9 cellular contexts compared by ENCODE assay signal in the genomic region with DNA sequence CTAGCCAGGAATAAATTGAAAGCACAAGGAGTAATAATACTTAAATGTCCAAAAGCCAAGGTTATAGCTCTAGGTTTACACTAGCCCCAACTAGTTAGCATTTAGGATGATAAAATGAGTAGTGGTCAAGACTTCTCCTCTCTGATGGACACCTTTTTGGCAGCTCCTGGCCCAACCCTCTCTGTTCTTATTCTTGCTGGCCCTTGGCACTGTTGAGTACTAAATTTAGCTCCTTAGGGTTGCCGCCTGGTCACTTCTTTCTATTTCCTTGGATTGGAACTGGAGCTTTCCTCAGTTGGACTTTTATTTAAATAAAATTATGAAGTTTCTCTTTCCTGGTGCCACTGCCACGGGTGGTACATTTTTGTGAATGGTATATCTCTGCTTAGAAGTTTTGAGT. TPM values are rescaled to one million over a fixed set of nuclear protein-coding genes. Genes with fewer than 3 reads are reported as not detected.
DNase-seq lines count a peak whose midpoint lies in the region; ATAC-seq and TF ChIP-seq lines count a peak whose summit lies in the region.
"Had no signal": no experiment of that assay in that cellular context is flagged by ENCODE, and none has a peak within 500 bp of the region (broad histone marks: within the 10 kb centered on the region; RNA-seq: fewer than 3 reads in every experiment).

No MANE protein-coding gene starts in this region.

- intact Hi-C loops in CD14-positive monocyte (cut with micrococcal nuclease): no loop called here
- intact Hi-C loops in OCI-LY7 (cut with micrococcal nuclease; ENCODE audit: unreplicated experiment): loop anchor here (2.0 kb wide), 1 partner anchor 27 kb away; a partner anchor contains a TSS

- peaks cover 4 to 15% of the 10 kb centered on the region in 2 donors for H3K36me3 Mint-ChIP-seq in CD14-positive monocyte
- peaks cover 8% of the 10 kb centered on the region for H3K36me3 Mint-ChIP-seq in endothelial cell (ENCODE audit: low read depth, unreplicated experiment)
- H3K36me3 Mint-ChIP-seq in neural progenitor cell: peaks cover 14% of the 10 kb centered on the region

- H3K27ac ChIP-seq in OCI-LY7 (ENCODE audit: low read depth, low read length, poor library complexity, severe bottlenecking) (peak overlapping the region; percentile 29), neural progenitor cell (peak overlapping the region; percentile 74)

- peaks cover 67% of the 10 kb centered on the region for H3K4me1 Mint-ChIP-seq in CD14-positive monocyte
- H3K4me1 Mint-ChIP-seq in endothelial cell (ENCODE audit: unreplicated experiment): peaks cover 68% of the 10 kb centered on the region
- H3K4me1 Mint-ChIP-seq in neural progenitor cell: peaks cover 64% of the 10 kb centered on the region

- peak overlapping the region; percentile 34 for H3K4me3 ChIP-seq in OCI-LY7 (ENCODE audit: low read depth, low read length, poor library complexity, severe bottlenecking)
- H3K4me3 ChIP-seq in neural progenitor cell: peak overlapping the region; percentile 34
- H3K4me3 ChIP-seq: thyroid gland had no signal

- H3K4me3 Mint-ChIP-seq in CD14-positive monocyte: no peak overlapping the region
- peak overlapping the region; percentile 81 for H3K4me3 Mint-ChIP-seq in endothelial cell (ENCODE audit: unreplicated experiment)
- H3K4me3 Mint-ChIP-seq in neural progenitor cell: peak overlapping the region; percentile 31

- H3K36me3 ChIP-seq in OCI-LY7 (ENCODE audit: insufficient read depth, low read length): peaks cover 45% of the 10 kb centered on the region
- no peaks in the 10 kb centered on the region for H3K36me3 ChIP-seq in neural progenitor cell
- H3K36me3 ChIP-seq: thyroid gland had no signal

- no peaks in the 10 kb centered on the region for H3K27me3 ChIP-seq in neural progenitor cell
- H3K27me3 ChIP-seq: thyroid gland had no signal

- no TSS peak for BruUV-seq in OCI-LY7 (replicated peaks; lab: Mats Ljungman, UMichigan)

- peaks cover 97% of the 10 kb centered on the region for H3K79me2 ChIP-seq in OCI-LY7 (ENCODE audit: insufficient read depth, low read depth, low read length)
- peaks cover 100% of the 10 kb centered on the region for H3K79me2 ChIP-seq in neural progenitor cell (ENCODE audit: low read depth)

- no peaks in the 10 kb centered on the region for H3K9me3 ChIP-seq in OCI-LY7 (ENCODE audit: low read length)
- H3K9me3 ChIP-seq in neural progenitor cell (ENCODE audit: low read depth): no peaks in the 10 kb centered on the region
- H3K9me3 ChIP-seq: thyroid gland had no signal

- no peak overlapping the region for H2AFZ ChIP-seq in OCI-LY7 (ENCODE audit: low read length)
- H2AFZ ChIP-seq in neural progenitor cell (replicated peaks): no peak overlapping the region

- H4K20me1 ChIP-seq in OCI-LY7 (ENCODE audit: insufficient read depth, low read length) (peaks cover 34% of the 10 kb centered on the region), neural progenitor cell (ENCODE audit: low read depth) (peaks cover 100% of the 10 kb centered on the region)

- H3K27ac Mint-ChIP-seq in CD14-positive monocyte (peak overlapping the region in 4 of 7 donors; percentile 3 to 84 (median 55)), endothelial cell (ENCODE audit: unreplicated experiment) (peak overlapping the region; percentile 98), neural progenitor cell (no peak overlapping the region)

- TF ChIP-seq CTCF in CD14-positive monocyte (IDR thresholded peaks at IDR 0.05) (no peak), OCI-LY7 (conservative IDR thresholded peaks at IDR 0.05; ENCODE audit: low read length) (no peak), endothelial cell (IDR thresholded peaks at IDR 0.05; ENCODE audit: unreplicated experiment) (no peak), neural progenitor cell (IDR thresholded peaks at IDR 0.05) (no peak)

- peak overlapping the region; percentile 69 for H3K4me2 ChIP-seq in OCI-LY7 (ENCODE audit: low read length)
- peak overlapping the region; percentile 72 for H3K4me2 ChIP-seq in neural progenitor cell

- POLR2A ChIA-PET in OCI-LY7 (lab: Charles Lee): interaction anchor here (0.6 to 2.2 kb wide), 11 partner anchors 12 to 134 kb away, joined by 3 to 6 read pairs (median 3); no protein-coding TSS in a partner anchor

- no peaks in the 10 kb centered on the region for H3K9me2 ChIP-seq in OCI-LY7 (ENCODE audit: insufficient read depth, low read length)

- H3F3A ChIP-seq in neural progenitor cell (ENCODE audit: low read depth): peaks cover 55% of the 10 kb centered on the region

- DNase-seq in CD14-positive monocyte (ENCODE audit: low spot score): no peak
- DNase-seq in OCI-LY7 (ENCODE audit: low spot score): no peak
- DNase-seq in endothelial cell (ENCODE audit: low spot score): no peak
- DNase-seq in neural progenitor cell (ENCODE audit: low spot score): no peak
- no peak for DNase-seq in RKO (ENCODE audit: low spot score)

- CTCF ChIA-PET in OCI-LY7 (lab: Charles Lee; ENCODE audit: unreplicated experiment): interaction anchor here (1.2 kb wide), 1 partner anchor 65 kb away, joined by 3 read pairs; no protein-coding TSS in a partner anchor

- H3K9ac ChIP-seq in neural progenitor cell: no peak overlapping the region

- H3K4me1 ChIP-seq in OCI-LY7 (ENCODE audit: insufficient read depth, low read length, poor library complexity, severe bottlenecking): peaks cover 55% of the 10 kb centered on the region
- H3K4me1 ChIP-seq in neural progenitor cell: peaks cover 68% of the 10 kb centered on the region

- H3K27me3 Mint-ChIP-seq in CD14-positive monocyte (ENCODE audit: low read depth in 3 of 3): no peaks in the 10 kb centered on the region
- peaks cover 7% of the 10 kb centered on the region for H3K27me3 Mint-ChIP-seq in endothelial cell (ENCODE audit: unreplicated experiment)
- H3K27me3 Mint-ChIP-seq in neural progenitor cell (ENCODE audit: insufficient read depth, low read depth): no peaks in the 10 kb centered on the region

- ATAC-seq in GM18858 (IDR thresholded peaks at IDR 0.05; ENCODE audit: unreplicated experiment) (no peak), HG02759 (IDR thresholded peaks at IDR 0.05; ENCODE audit: unreplicated experiment) (no peak), GM18498 (IDR thresholded peaks at IDR 0.05; ENCODE audit: unreplicated experiment) (no peak)

- H3K9me3 Mint-ChIP-seq in CD14-positive monocyte: no peaks in the 10 kb centered on the region
- no peaks in the 10 kb centered on the region for H3K9me3 Mint-ChIP-seq in endothelial cell (ENCODE audit: unreplicated experiment)
- H3K9me3 Mint-ChIP-seq in neural progenitor cell: no peaks in the 10 kb centered on the region

RNA-seq across cellular contexts. Expression of a gene that starts 28.3 kb away (rescaled TPM):
- 1 to 10 TPM; 6.6 to 9.5 TPM for polyA plus RNA-seq in CD14-positive monocyte
- total RNA-seq in OCI-LY7 (2014; rRNA removed; shearing (Covaris generic)): 51.8 and 55.2 TPM in 2 replicates
- total RNA-seq in OCI-LY7 (2022) (123 and 128 TPM in 2 replicates), endothelial cell (ENCODE audit: unreplicated experiment) (115 TPM), neural progenitor cell (ENCODE audit: low replicate concordance) (43.1 and 70.6 TPM in 2 replicates)

Comparison
In these comparisons a context has a peak if more than half of its experiments do, and no peak if none do; other contexts are left out.
1. H3K4me3 Mint-ChIP-seq: peak in endothelial cell (single experiment) and neural progenitor cell (single experiment); none in CD14-positive monocyte (0 of 2).